ENCODE assay signal across 8 cellular contexts in genomic region chr16:84518220-84518619, GRCh38. TPM values are rescaled to one million over a fixed set of nuclear protein-coding genes. Genes with fewer than 3 reads are reported as not detected.
DNase-seq lines count a peak whose midpoint lies in the region; ATAC-seq and TF ChIP-seq lines count a peak whose summit lies in the region.
"Not testable (repeated sequence)": the region's sequence is repeated elsewhere in the genome, so short reads cannot be mapped to it uniquely, and the experiment has no call there.

No MANE protein-coding gene starts in this region.

- BruUV-seq in PC-3 (replicated peaks; lab: Mats Ljungman, UMichigan), result not testable (repeated sequence)

- not testable (repeated sequence) for H3K4me2 ChIP-seq in PC-3 (ENCODE audit: low read length)

- H3K27me3 Mint-ChIP-seq in activated CD4-positive, alpha-beta T cell treated with anti-CD3 and anti-CD28 coated beads, Interleukin-2, amount 10 ng/mL, durations not matched to agents 24 days and 14 days; activated naive CD8-positive, alpha-beta T cell; stimulated activated naive CD8-positive, alpha-beta T cell treated with anti-CD3 and anti-CD28 coated beads, Interleukin-15, Interleukin-2, amounts not matched to agents 100 ng/mL and 50 ng/mL, for 24 hours: not testable (repeated sequence)

- peaks cover 67% of the 10 kb centered on the region for H3K4me1 Mint-ChIP-seq in activated CD4-positive, alpha-beta T cell treated with anti-CD3 and anti-CD28 coated beads, Interleukin-2, amount 10 ng/mL, durations not matched to agents 24 days and 14 days
- H3K4me1 Mint-ChIP-seq in activated naive CD8-positive, alpha-beta T cell (ENCODE audit: low read depth), result peaks cover 58% of the 10 kb centered on the region
- H3K4me1 Mint-ChIP-seq in stimulated activated naive CD8-positive, alpha-beta T cell treated with anti-CD3 and anti-CD28 coated beads, Interleukin-15, Interleukin-2, amounts not matched to agents 100 ng/mL and 50 ng/mL, for 24 hours (ENCODE audit: low read depth), result peaks cover 70% of the 10 kb centered on the region

- H3K9me2 ChIP-seq in PC-3 (replicated peaks; ENCODE audit: low read length), result not testable (repeated sequence)

- H4K20me1 ChIP-seq in PC-3 (ENCODE audit: low read length), result not testable (repeated sequence)

- H3F3A ChIP-seq in PC-3 (ENCODE audit: low read length, unreplicated experiment), result not testable (repeated sequence)

- DNase-seq in AG10803 (ENCODE audit: low read depth), result peak; percentile 84
- DNase-seq in GM04504 (ENCODE audit: low read depth), result peak; percentile 58
- DNase-seq in PC-3, result peak; percentile 17
- not testable (repeated sequence) for DNase-seq in activated CD4-positive, alpha-beta T cell treated with anti-CD3 and anti-CD28 coated beads, Interleukin-2, amount 10 ng/mL, durations not matched to agents 24 days and 14 days; effector memory CD4-positive, alpha-beta T cell
- DNase-seq in hepatic stellate cell (ENCODE audit: low spot score), result peak; percentile 82

- CTCF ChIA-PET in PC-3 (lab: Charles Lee), result not testable (repeated sequence)

- not testable (repeated sequence) for H3K9me3 Mint-ChIP-seq in activated CD4-positive, alpha-beta T cell treated with anti-CD3 and anti-CD28 coated beads, Interleukin-2, amount 10 ng/mL, durations not matched to agents 24 days and 14 days; activated naive CD8-positive, alpha-beta T cell (ENCODE audit: low read depth); stimulated activated naive CD8-positive, alpha-beta T cell treated with anti-CD3 and anti-CD28 coated beads, Interleukin-15, Interleukin-2, amounts not matched to agents 100 ng/mL and 50 ng/mL, for 24 hours

- peak overlapping the region; percentile 85 for H3K27ac Mint-ChIP-seq in activated CD4-positive, alpha-beta T cell treated with anti-CD3 and anti-CD28 coated beads, Interleukin-2, amount 10 ng/mL, durations not matched to agents 24 days and 14 days
- peak overlapping the region; percentile 46 for H3K27ac Mint-ChIP-seq in activated naive CD8-positive, alpha-beta T cell
- peak overlapping the region; percentile 45 for H3K27ac Mint-ChIP-seq in stimulated activated naive CD8-positive, alpha-beta T cell treated with anti-CD3 and anti-CD28 coated beads, Interleukin-15, Interleukin-2, amounts not matched to agents 100 ng/mL and 50 ng/mL, for 24 hours

- not testable (repeated sequence) for H3K36me3 ChIP-seq in PC-3 (ENCODE audit: low read depth, low read length); effector memory CD4-positive, alpha-beta T cell (ENCODE audit: control insufficient read depth, insufficient read depth, low read length)

- not testable (repeated sequence) for H3K9ac ChIP-seq in PC-3 (ENCODE audit: low read length)

- H3K27ac ChIP-seq in PC-3 (ENCODE audit: low read length), result not testable (repeated sequence)
- peak overlapping the region; percentile 50 for H3K27ac ChIP-seq in effector memory CD4-positive, alpha-beta T cell (ENCODE audit: insufficient read depth, low read length, poor library complexity, severe bottlenecking)

- POLR2A ChIA-PET in PC-3 (lab: Charles Lee; ENCODE audit: unreplicated experiment), result not testable (repeated sequence)

- intact Hi-C loops in PC-3 (cut with micrococcal nuclease); activated CD4-positive, alpha-beta T cell treated with anti-CD3 and anti-CD28 coated beads, Interleukin-2, amount 10 ng/mL, durations not matched to agents 24 days and 14 days (cut with micrococcal nuclease): not testable (repeated sequence)

- H3K9me3 ChIP-seq in PC-3 (ENCODE audit: low read length); effector memory CD4-positive, alpha-beta T cell (ENCODE audit: control insufficient read depth, low read length): not testable (repeated sequence)

- not testable (repeated sequence) for TF ChIP-seq CTCF in AG10803 (conservative IDR thresholded peaks at IDR 0.05; ENCODE audit: low read length); PC-3 (conservative IDR thresholded peaks at IDR 0.05; ENCODE audit: low read depth, low read length)

- H3K36me3 Mint-ChIP-seq in activated CD4-positive, alpha-beta T cell treated with anti-CD3 and anti-CD28 coated beads, Interleukin-2, amount 10 ng/mL, durations not matched to agents 24 days and 14 days (ENCODE audit: low read depth), result peaks cover 24% of the 10 kb centered on the region
- H3K36me3 Mint-ChIP-seq in activated naive CD8-positive, alpha-beta T cell; stimulated activated naive CD8-positive, alpha-beta T cell treated with anti-CD3 and anti-CD28 coated beads, Interleukin-15, Interleukin-2, amounts not matched to agents 100 ng/mL and 50 ng/mL, for 24 hours (ENCODE audit: low read depth): not testable (repeated sequence)

- not testable (repeated sequence) for H2AFZ ChIP-seq in PC-3 (ENCODE audit: low read length)

- not testable (repeated sequence) for H3K4me3 ChIP-seq in AG10803 (ENCODE audit: low read length); PC-3 (ENCODE audit: low read length); effector memory CD4-positive, alpha-beta T cell (ENCODE audit: insufficient read depth, low read depth, low read length, poor library complexity, severe bottlenecking)

- peak overlapping the region; percentile 44 for H3K4me3 Mint-ChIP-seq in activated CD4-positive, alpha-beta T cell treated with anti-CD3 and anti-CD28 coated beads, Interleukin-2, amount 10 ng/mL, durations not matched to agents 24 days and 14 days
- H3K4me3 Mint-ChIP-seq in activated naive CD8-positive, alpha-beta T cell; stimulated activated naive CD8-positive, alpha-beta T cell treated with anti-CD3 and anti-CD28 coated beads, Interleukin-15, Interleukin-2, amounts not matched to agents 100 ng/mL and 50 ng/mL, for 24 hours: not testable (repeated sequence)

- not testable (repeated sequence) for H3K79me2 ChIP-seq in PC-3 (ENCODE audit: low read length)

- not testable (repeated sequence) for H3K27me3 ChIP-seq in PC-3 (ENCODE audit: low read length); effector memory CD4-positive, alpha-beta T cell (replicated peaks; ENCODE audit: control insufficient read depth, insufficient read depth, low read length, poor library complexity, severe bottlenecking)

- H3K4me1 ChIP-seq in PC-3 (ENCODE audit: insufficient read depth, low read length), result not testable (repeated sequence)
- peaks cover 34% of the 10 kb centered on the region for H3K4me1 ChIP-seq in effector memory CD4-positive, alpha-beta T cell (ENCODE audit: control insufficient read depth, insufficient read depth, low read length, poor library complexity, severe bottlenecking)

- ATAC-seq in PC-3, result peak; percentile 18; the same call in 1 of the 2 replicates

RNA-seq across cellular contexts. Expression of gene MEAK7, which starts 13.8 kb away (rescaled TPM):
- total RNA-seq in PC-3 (2014; rRNA removed), result 19.2 and 22.5 TPM in 2 replicates
- total RNA-seq in activated CD4-positive, alpha-beta T cell treated with anti-CD3 and anti-CD28 coated beads, Interleukin-2, amount 10 ng/mL, durations not matched to agents 24 days and 14 days, result 11.7 and 12.5 TPM in 2 replicates
